18 cellular contexts compared by ENCODE assay signal in the genomic region with DNA sequence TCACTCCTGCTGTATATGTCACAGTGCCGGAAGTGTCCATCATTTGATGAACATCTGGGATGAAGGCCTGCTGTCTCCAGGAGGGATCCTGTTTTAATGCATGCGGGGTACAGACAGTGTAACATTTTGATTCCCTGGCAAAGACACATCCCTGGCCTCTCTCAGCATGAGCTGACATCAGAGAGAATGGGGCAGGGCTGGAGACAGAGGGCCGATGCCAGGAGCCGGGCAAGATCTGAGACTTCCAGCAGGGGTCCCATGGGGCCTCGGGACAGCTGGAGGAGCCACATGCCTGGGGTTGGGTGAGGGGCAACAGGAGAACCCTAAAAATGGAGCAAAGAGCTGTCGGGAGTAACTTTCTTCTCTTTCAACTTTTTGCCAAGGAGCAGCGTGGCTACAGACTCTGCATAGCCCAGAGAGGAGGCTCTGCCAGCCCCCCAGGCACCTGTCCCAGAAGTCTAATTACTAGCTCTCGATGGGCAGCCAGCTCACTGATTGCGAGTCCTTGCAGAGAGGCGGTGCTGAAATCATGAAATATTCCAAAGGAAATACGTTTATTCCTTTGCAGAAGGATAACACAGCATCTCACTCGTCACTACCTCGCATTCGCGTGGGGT.
DNase-seq lines count a peak whose midpoint lies in the region; ATAC-seq and TF ChIP-seq lines count a peak whose summit lies in the region.
"Had no signal": no experiment of that assay in that cellular context is flagged by ENCODE, and none has a peak within 500 bp of the region (broad histone marks: within the 10 kb centered on the region; RNA-seq: fewer than 3 reads in every experiment).

No MANE protein-coding gene starts in this region.

- TF ChIP-seq CTCF in psoas muscle (IDR thresholded peaks at IDR 0.05) = no peak

- H3K9ac ChIP-seq in adipocyte (ENCODE audit: low read length) (no peak overlapping the region), mesenchymal stem cell (ENCODE audit: low read length) (no peak overlapping the region)

- no peak overlapping the region for H2BK5ac ChIP-seq in mesenchymal stem cell (ENCODE audit: low read depth, low read length, poor library complexity, severe bottlenecking)

- no peak overlapping the region for H4K91ac ChIP-seq in mesenchymal stem cell (ENCODE audit: low read length)

- peaks cover 42% of the 10 kb centered on the region for H3K79me1 ChIP-seq in mesenchymal stem cell (replicated peaks; ENCODE audit: low read length, poor library complexity, severe bottlenecking)

- no peak overlapping the region for H4K8ac ChIP-seq in mesenchymal stem cell (ENCODE audit: low read length)

- no peak overlapping the region for H3K4me2 ChIP-seq in mesenchymal stem cell (ENCODE audit: low read length, poor library complexity, severe bottlenecking)

- H3K14ac ChIP-seq in mesenchymal stem cell (ENCODE audit: low read length in 2 of 2) = peak overlapping the region in 1 of 2 experiments; percentile 45

- no peak overlapping the region for H2AFZ ChIP-seq in mesenchymal stem cell (ENCODE audit: low read depth, low read length)

- H3K36me3 ChIP-seq in adipocyte (ENCODE audit: control insufficient read depth, insufficient read depth, low read length, severe bottlenecking) = no peaks in the 10 kb centered on the region
- H3K36me3 ChIP-seq in psoas muscle (ENCODE audit: insufficient read depth in 1 of 2, low read depth in 1 of 2) = no peaks in the 10 kb centered on the region
- peaks cover 0 to 21% of the 10 kb centered on the region in 2 experiments for H3K36me3 ChIP-seq in mesenchymal stem cell (ENCODE audit: control insufficient read depth in 1 of 2, insufficient read depth in 2 of 2, low read depth in 1 of 2, low read length in 2 of 2)
- H3K36me3 ChIP-seq: brain microvascular endothelial cell had no signal

- 17 to 37% (median 22%) methylated on average over 15 of the region's 15 CpGs for WGBS in psoas muscle, 3 donors
- 89% methylated on average over 15 of the region's 15 CpGs for WGBS in mesenchymal stem cell

- intact Hi-C loops in cardiac septum (cut with DNase I) (no loop called here), psoas muscle (cut with DNase I) (no loop called here)

- ATAC-seq in psoas muscle (no peak), GM21515 (IDR thresholded peaks at IDR 0.05; ENCODE audit: unreplicated experiment) (no peak), HG02885 (IDR thresholded peaks at IDR 0.05; ENCODE audit: poor library complexity, unreplicated experiment) (no peak)
- ATAC-seq: effector memory CD8-positive, alpha-beta T cell; foreskin keratinocyte; natural killer cell; Panc1 had no signal

- H2BK15ac ChIP-seq in mesenchymal stem cell (ENCODE audit: low read depth, poor library complexity, severe bottlenecking) = no peak overlapping the region

- H3K23ac ChIP-seq in mesenchymal stem cell (ENCODE audit: low read length in 2 of 2) = no peak overlapping the region

- no peak overlapping the region for H3K18ac ChIP-seq in mesenchymal stem cell (ENCODE audit: low read depth in 1 of 2, low read length in 2 of 2)

- peaks cover 3% of the 10 kb centered on the region for H3K4me1 ChIP-seq in adipocyte (ENCODE audit: control insufficient read depth, insufficient read depth, low read length)
- H3K4me1 ChIP-seq in psoas muscle = no peaks in the 10 kb centered on the region
- peaks cover 14% of the 10 kb centered on the region for H3K4me1 ChIP-seq in mesenchymal stem cell (ENCODE audit: control insufficient read depth, insufficient read depth, low read depth, low read length)
- H3K4me1 ChIP-seq: foreskin keratinocyte had no signal

- no peak overlapping the region for H2BK120ac ChIP-seq in mesenchymal stem cell (ENCODE audit: low read depth, low read length)

- peak; percentile 85 for DNase-seq in DMS 273 (lab: John Stamatoyannopoulos, UW; ENCODE audit: unreplicated experiment)
- DNase-seq in adipocyte (ENCODE audit: low read depth) = peak; percentile 48
- peak; percentile 67 for DNase-seq in cardiac septum (ENCODE audit: low spot score)
- peak; percentile 28 to 36 for DNase-seq in psoas muscle
- DNase-seq in NCI-H2227 treated with DMSO at 0.1 percent for 48 hours (lab: John Stamatoyannopoulos, UW) = no peak
- no peak for DNase-seq in mesenchymal stem cell
- DNase-seq: activated naive CD4-positive, alpha-beta T cell treated with anti-CD3 and anti-CD28 coated beads for 36 hours; brain microvascular endothelial cell; effector memory CD8-positive, alpha-beta T cell; foreskin keratinocyte; GDM1; natural killer cell; NCI-H1930; NCI-H748 treated with DMSO at 0.1 percent for 48 hours had no signal

- H3K4ac ChIP-seq in mesenchymal stem cell (ENCODE audit: low read depth in 1 of 2, low read length in 2 of 2) = no peak overlapping the region

- H2BK12ac ChIP-seq in mesenchymal stem cell (ENCODE audit: low read length in 2 of 2) = no peak overlapping the region

- H2AK5ac ChIP-seq in mesenchymal stem cell (ENCODE audit: low read length, severe bottlenecking) = no peak overlapping the region

- no peak overlapping the region for H3K27ac ChIP-seq in psoas muscle
- H3K27ac ChIP-seq in mesenchymal stem cell (ENCODE audit: low read length, poor library complexity, severe bottlenecking) = no peak overlapping the region
- H3K27ac ChIP-seq: brain microvascular endothelial cell, foreskin keratinocyte had no signal

- H3K27me3 ChIP-seq in adipocyte (replicated peaks; ENCODE audit: control insufficient read depth, insufficient read depth, low read length) = peaks cover 41% of the 10 kb centered on the region
- peaks cover 0 to 21% (median 9%) of the 10 kb centered on the region in 3 donors for H3K27me3 ChIP-seq in psoas muscle (ENCODE audit: insufficient read depth in 3 of 3, low read length in 2 of 3)
- peaks cover 0 to 61% of the 10 kb centered on the region in 2 experiments for H3K27me3 ChIP-seq in mesenchymal stem cell (ENCODE audit: control insufficient read depth in 1 of 2, insufficient read depth in 1 of 2, low read length in 2 of 2)
- H3K27me3 ChIP-seq: brain microvascular endothelial cell had no signal

- H3K4me3 ChIP-seq in adipocyte (ENCODE audit: low read length) (no peak overlapping the region), psoas muscle (no peak overlapping the region), mesenchymal stem cell (ENCODE audit: insufficient read depth in 1 of 2, low read depth in 1 of 2, low read length in 2 of 2) (no peak overlapping the region)
- H3K4me3 ChIP-seq: lung had no signal

- H3K9me3 ChIP-seq in adipocyte (ENCODE audit: control insufficient read depth, low read length) (peaks cover 6% of the 10 kb centered on the region), psoas muscle (no peaks in the 10 kb centered on the region), mesenchymal stem cell (ENCODE audit: control insufficient read depth, low read length) (no peaks in the 10 kb centered on the region)

Comparison
In these comparisons a context has a peak if more than half of its experiments do, and no peak if none do; other contexts are left out.
1. DNase-seq: peak in DMS 273 (single experiment), adipocyte (single experiment), cardiac septum (single experiment) and psoas muscle (2 of 2); none in NCI-H2227 treated with DMSO at 0.1 percent for 48 hours (single experiment) and mesenchymal stem cell (single experiment).